ENCODE assay signal across 17 cellular contexts in genomic region chr1:11946647-11947046, GRCh38.
"Had no signal": no experiment of that assay in that cellular context is flagged by ENCODE, and none has a peak within 500 bp of the region (broad histone marks: within the 10 kb centered on the region; RNA-seq: fewer than 3 reads in every experiment).

No MANE protein-coding gene starts in this region.

- H3K4me1 Mint-ChIP-seq: activated CD4-positive, alpha-beta T cell treated with anti-CD3 and anti-CD28 coated beads for 36 hours; activated naive CD4-positive, alpha-beta T cell treated with anti-CD3 and anti-CD28 coated beads, Interleukin-2, amount 50 U/mL, for 24 hours; stimulated activated effector memory CD8-positive, alpha-beta T cell treated with anti-CD3 and anti-CD28 coated beads, Interleukin-12 subunit alpha, Interleukin-12 subunit beta, amount 100 ng/mL, for 72 hours had no signal

- H3K9me3 Mint-ChIP-seq: activated CD4-positive, alpha-beta memory T cell treated with anti-CD3 and anti-CD28 coated beads for 36 hours; activated naive CD4-positive, alpha-beta T cell treated with anti-CD3 and anti-CD28 coated beads, Interleukin-2, amount 50 U/mL, for 24 hours; activated T-cell treated with anti-CD3 and anti-CD28 coated beads, Interleukin-2, amount 50 U/mL, for 24 hours; stimulated activated effector memory CD8-positive, alpha-beta T cell treated with anti-CD3 and anti-CD28 coated beads, Interleukin-12 subunit alpha, Interleukin-12 subunit beta, amount 100 ng/mL, for 72 hours had no signal

- DNase-seq: activated CD4-positive, alpha-beta memory T cell treated with anti-CD3 and anti-CD28 coated beads for 36 hours; activated CD4-positive, alpha-beta T cell treated with anti-CD3 and anti-CD28 coated beads for 36 hours; activated CD8-positive, alpha-beta memory T cell treated with anti-CD3 and anti-CD28 coated beads, Interleukin-2, amount 10 ng/mL, durations not matched to agents 7 days and 5 days; activated effector memory CD4-positive, alpha-beta T cell treated with Interleukin-2 at 50 U/mL for 16 hours; activated T-cell treated with anti-CD3 and anti-CD28 coated beads, Interleukin-2, amount 50 U/mL, for 24 hours; amygdala; body of pancreas; caudate nucleus; colonic mucosa; esophagus squamous epithelium; foreskin melanocyte; stimulated activated CD4-positive, alpha-beta T cell treated with anti-CD3 and anti-CD28 coated beads, Interleukin-12 subunit alpha, Interleukin-12 subunit beta, amount 100 ng/mL, for 4 hours; stimulated activated CD4-positive, alpha-beta T cell treated with anti-CD3 and anti-CD28 coated beads, Interleukin-2, amount 100 ng/mL, for 24 hours; upper lobe of right lung; WERI-Rb-1 had no signal

- H3K27ac Mint-ChIP-seq: activated CD4-positive, alpha-beta memory T cell treated with anti-CD3 and anti-CD28 coated beads for 36 hours; activated CD4-positive, alpha-beta T cell treated with anti-CD3 and anti-CD28 coated beads for 36 hours; activated CD8-positive, alpha-beta memory T cell treated with anti-CD3 and anti-CD28 coated beads, Interleukin-2, amount 10 ng/mL, durations not matched to agents 7 days and 5 days; activated naive CD4-positive, alpha-beta T cell treated with anti-CD3 and anti-CD28 coated beads, Interleukin-2, amount 50 U/mL, for 24 hours; activated T-cell treated with anti-CD3 and anti-CD28 coated beads, Interleukin-2, amount 50 U/mL, for 24 hours; stimulated activated effector memory CD8-positive, alpha-beta T cell treated with anti-CD3 and anti-CD28 coated beads, Interleukin-12 subunit alpha, Interleukin-12 subunit beta, amount 100 ng/mL, for 72 hours had no signal

- H3K36me3 Mint-ChIP-seq: stimulated activated effector memory CD8-positive, alpha-beta T cell treated with anti-CD3 and anti-CD28 coated beads, Interleukin-12 subunit alpha, Interleukin-12 subunit beta, amount 100 ng/mL, for 72 hours had no signal

- H3K4me3 Mint-ChIP-seq: activated CD4-positive, alpha-beta memory T cell treated with anti-CD3 and anti-CD28 coated beads for 36 hours; activated CD4-positive, alpha-beta T cell treated with anti-CD3 and anti-CD28 coated beads for 36 hours; activated CD8-positive, alpha-beta memory T cell treated with anti-CD3 and anti-CD28 coated beads, Interleukin-2, amount 10 ng/mL, durations not matched to agents 7 days and 5 days; activated naive CD4-positive, alpha-beta T cell treated with anti-CD3 and anti-CD28 coated beads, Interleukin-2, amount 50 U/mL, for 24 hours; activated T-cell treated with anti-CD3 and anti-CD28 coated beads, Interleukin-2, amount 50 U/mL, for 24 hours; stimulated activated effector memory CD8-positive, alpha-beta T cell treated with anti-CD3 and anti-CD28 coated beads, Interleukin-12 subunit alpha, Interleukin-12 subunit beta, amount 100 ng/mL, for 72 hours had no signal

- H3K27me3 Mint-ChIP-seq: activated CD4-positive, alpha-beta memory T cell treated with anti-CD3 and anti-CD28 coated beads for 36 hours; activated CD4-positive, alpha-beta T cell treated with anti-CD3 and anti-CD28 coated beads for 36 hours; activated CD8-positive, alpha-beta memory T cell treated with anti-CD3 and anti-CD28 coated beads, Interleukin-2, amount 10 ng/mL, durations not matched to agents 7 days and 5 days; activated naive CD4-positive, alpha-beta T cell treated with anti-CD3 and anti-CD28 coated beads, Interleukin-2, amount 50 U/mL, for 24 hours; activated T-cell treated with anti-CD3 and anti-CD28 coated beads, Interleukin-2, amount 50 U/mL, for 24 hours had no signal
